In genomic region chr7:128000048-128000447, GRCh38 we compare ENCODE assay signal across 18 cellular contexts. TPM values are rescaled to one million over a fixed set of nuclear protein-coding genes. Genes with fewer than 3 reads are reported as not detected.
DNase-seq lines count a peak whose midpoint lies in the region; ATAC-seq, FAIRE-seq and TF ChIP-seq lines count a peak whose summit lies in the region.
"Had no signal": no experiment of that assay in that cellular context is flagged by ENCODE, and none has a peak within 500 bp of the region (broad histone marks: within the 10 kb centered on the region; RNA-seq: fewer than 3 reads in every experiment).

No MANE protein-coding gene starts in this region.

- H3K27me3 Mint-ChIP-seq in natural killer cell treated with Interleukin-12 subunit alpha and Interleukin-12 subunit beta and Interleukin-15 and Interleukin-18, amount 100 ng/mL, for 72 hours: no peaks in the 10 kb centered on the region
- H3K27me3 Mint-ChIP-seq: CD4-positive, alpha-beta memory T cell had no signal

- H3K4ac ChIP-seq in IMR-90 (ENCODE audit: low read depth, low read length): no peak overlapping the region

- BruUV-seq in IMR-90 (replicated peaks; lab: Mats Ljungman, UMichigan) (no TSS peak), K562 (replicated peaks; lab: Mats Ljungman, UMichigan) (no TSS peak), HepG2 (replicated peaks; lab: Mats Ljungman, UMichigan) (no TSS peak)

- peaks cover 6% of the 10 kb centered on the region for H3K36me3 Mint-ChIP-seq in natural killer cell treated with Interleukin-12 subunit alpha and Interleukin-12 subunit beta and Interleukin-15 and Interleukin-18, amount 100 ng/mL, for 72 hours

- H3K4me2 ChIP-seq in IMR-90 (ENCODE audit: low read depth, low read length) (no peak overlapping the region), K562 (ENCODE audit: insufficient read depth, low read length) (no peak overlapping the region), HepG2 (ENCODE audit: low read depth, low read length) (no peak overlapping the region)

- H3K9me3 Mint-ChIP-seq in natural killer cell treated with Interleukin-12 subunit alpha and Interleukin-12 subunit beta and Interleukin-15 and Interleukin-18, amount 100 ng/mL, for 72 hours: no peaks in the 10 kb centered on the region
- H3K9me3 Mint-ChIP-seq: CD4-positive, alpha-beta memory T cell had no signal

- intact Hi-C loops in IMR-90 (cut with micrococcal nuclease) (no loop called here), K562 (cut with micrococcal nuclease) (no loop called here), HepG2 (cut with micrococcal nuclease; ENCODE audit: unreplicated experiment) (loop anchor here (10.0 kb wide), 1 partner anchor 95 kb away; no protein-coding TSS in a partner anchor), spleen (cut with DNase I; ENCODE audit: low total_unique reads) (no loop called here)

- TF ChIP-seq CTCF in IMR-90 (conservative IDR thresholded peaks at IDR 0.05; ENCODE audit: low read depth, low read length) (no peak), K562 (IDR thresholded peaks at IDR 0.05 in 2 of 3, conservative IDR thresholded peaks at IDR 0.05 in 1 of 3; ENCODE audit: insufficient read depth in 2 of 3, low read depth in 1 of 3, low read length in 3 of 3) (no peak), HepG2 (CRISPR knock-in tag; IDR thresholded peaks at IDR 0.05) (no peak), spleen (IDR thresholded peaks at IDR 0.05 in 8 of 11, conservative IDR thresholded peaks at IDR 0.05 in 3 of 11) (no peak)

- CTCF ChIA-PET in IMR-90 (lab: Yijun Ruan, JAX): interaction anchor here (0.6 kb wide), 1 partner anchor 136 kb away, joined by 3 read pairs; no protein-coding TSS in a partner anchor
- CTCF ChIA-PET in K562 (lab: Yijun Ruan, JAX; ENCODE audit: low intra/inter-chr PET ratio): no interaction called here
- CTCF ChIA-PET in HepG2 (lab: Yijun Ruan, JAX; ENCODE audit: low intra/inter-chr PET ratio, low total read pairs): no interaction called here

- WGBS in IMR-90 (ENCODE audit: extremely low coverage in 2 of 2, insufficient read length in 1 of 2), 2 experiments: no CpG with 5 or more reads among the region's 1 CpG
- no CpG with 5 or more reads among the region's 1 CpG for WGBS in K562 (ENCODE audit: insufficient coverage, low coverage, missing lambda C conversion rate)
- 100% methylated on average over 1 of the region's 1 CpG for WGBS in HepG2 (ENCODE audit: low lambda C conversion rate)
- WGBS in spleen, 5 donors: 88 to 100% (median 100%) methylated on average over 1 of the region's 1 CpG

- H3K4me1 Mint-ChIP-seq in natural killer cell treated with Interleukin-12 subunit alpha and Interleukin-12 subunit beta and Interleukin-15 and Interleukin-18, amount 100 ng/mL, for 72 hours (ENCODE audit: low read depth in 2 of 2): peaks cover 10 to 22% of the 10 kb centered on the region in 2 donors

- no peak overlapping the region for H3K27ac ChIP-seq in IMR-90 (ENCODE audit: insufficient read depth, low read length)
- no peak overlapping the region for H3K27ac ChIP-seq in K562 (ENCODE audit: extremely low read depth, low read depth, low read length)
- no peak overlapping the region for H3K27ac ChIP-seq in HepG2 (ENCODE audit: extremely low read length, insufficient read depth, low read length)
- peak overlapping the region in 6 of 8 donors; percentile 18 to 78 (median 56) for H3K27ac ChIP-seq in spleen

- POLR2A ChIA-PET in IMR-90 (lab: Charles Lee; ENCODE audit: unreplicated experiment) (no interaction called here), K562 (lab: Yijun Ruan, JAX) (interaction anchor here (0.9 to 3.5 kb wide), 6 partner anchors 11 to 250 kb away, joined by 3 to 20 read pairs (median 4); no protein-coding TSS in a partner anchor), HepG2 (lab: Yijun Ruan, JAX) (interaction anchor here (0.6 to 0.7 kb wide), 2 partner anchors 20 to 51 kb away, joined by 3 read pairs; no protein-coding TSS in a partner anchor)

- dilution Hi-C loops in IMR-90 (cut with HindIII; ENCODE audit: low sequenced_read_pairs, unreplicated experiment): no loop called here

- H3K56ac ChIP-seq in IMR-90 (ENCODE audit: extremely low read depth, insufficient read depth, low read length): no peak overlapping the region

- peaks cover 40% of the 10 kb centered on the region for H4K20me1 ChIP-seq in IMR-90 (ENCODE audit: insufficient read depth, low read length)
- peaks cover 10% of the 10 kb centered on the region; the same call in 1 of the 2 replicates for H4K20me1 ChIP-seq in K562 (replicated peaks; ENCODE audit: control insufficient read depth, insufficient read depth, low read length)
- peaks cover 3% of the 10 kb centered on the region for H4K20me1 ChIP-seq in HepG2 (ENCODE audit: insufficient read depth, low read length)

- H2AK9ac ChIP-seq in IMR-90 (replicated peaks; ENCODE audit: low read depth, low read length, poor library complexity): no peak overlapping the region

- TF ChIP-seq POLR2A in IMR-90 (IDR thresholded peaks at IDR 0.05; ENCODE audit: low read depth, low read length) (no peak), K562 (conservative IDR thresholded peaks at IDR 0.05) (no peak), HepG2 (IDR thresholded peaks at IDR 0.05; ENCODE audit: insufficient read depth in 1 of 2, low read depth in 2 of 2, low read length in 2 of 2) (no peak), spleen (IDR thresholded peaks at IDR 0.05) (no peak)

- no peak overlapping the region for H4K8ac ChIP-seq in IMR-90 (ENCODE audit: low read depth in 2 of 2, low read length in 2 of 2)

- H3K9me3 ChIP-seq in IMR-90 (ENCODE audit: control insufficient read depth, insufficient read depth, low read length) (no peaks in the 10 kb centered on the region), K562 (replicated peaks; ENCODE audit: control insufficient read depth, insufficient read depth, low read depth, low read length) (no peaks in the 10 kb centered on the region), HepG2 (ENCODE audit: low read length) (no peaks in the 10 kb centered on the region), spleen (no peaks in the 10 kb centered on the region)

- TF ChIP-seq EP300 in K562 (IDR thresholded peaks at IDR 0.05; ENCODE audit: low read length) (no peak), HepG2 (IDR thresholded peaks at IDR 0.05; ENCODE audit: low read depth in 2 of 2, low read length in 2 of 2) (no peak), HepG2 (CRISPR knock-in tag; IDR thresholded peaks at IDR 0.05; ENCODE audit: borderline replicate concordance) (no peak)

- no peak for FAIRE-seq in K562 (lab: Jason Lieb, UNC)
- no peak for FAIRE-seq in HepG2 (lab: Jason Lieb, UNC)
- FAIRE-seq: G401.6 had no signal

- peaks cover 41 to 84% of the 10 kb centered on the region in 2 experiments for H3K79me1 ChIP-seq in IMR-90 (ENCODE audit: low read depth in 1 of 2, low read length in 2 of 2)

- no peak overlapping the region for H3K23ac ChIP-seq in IMR-90 (ENCODE audit: low read depth, low read length)

- H3K9ac ChIP-seq in IMR-90 (ENCODE audit: low read depth, low read length) (no peak overlapping the region), K562 (ENCODE audit: insufficient read depth in 1 of 2, low read depth in 2 of 2, low read length in 2 of 2) (no peak overlapping the region), HepG2 (ENCODE audit: insufficient read depth, low read depth, low read length) (no peak overlapping the region)

- peaks cover 7% of the 10 kb centered on the region; the same call in 2 of the 3 replicates for H3K79me2 ChIP-seq in K562 (ENCODE audit: control insufficient read depth, insufficient read depth, low read length)
- H3K79me2 ChIP-seq in HepG2 (ENCODE audit: insufficient read depth, low read length): no peaks in the 10 kb centered on the region

- H2AFZ ChIP-seq in IMR-90 (replicated peaks; ENCODE audit: low read length, poor library complexity) (no peak overlapping the region), K562 (ENCODE audit: low read depth, low read length) (no peak overlapping the region), HepG2 (ENCODE audit: low read length) (no peak overlapping the region)

- no peak overlapping the region for H3K27ac Mint-ChIP-seq in natural killer cell treated with Interleukin-12 subunit alpha and Interleukin-12 subunit beta and Interleukin-15 and Interleukin-18, amount 100 ng/mL, for 72 hours

- H2BK20ac ChIP-seq in IMR-90 (ENCODE audit: low read depth, low read length): no peak overlapping the region

- in situ Hi-C loops in IMR-90 (cut with MboI; ENCODE audit: low sequenced_read_pairs) (no loop called here), K562 (cut with MboI) (no loop called here), HepG2 (cut with HindIII; ENCODE audit: extremely low pct_ligation_motif_present, low pct_unique_long_range_greater_than_20kb) (no loop called here)

- TF ChIP-seq RAD21 in IMR-90 (IDR thresholded peaks at IDR 0.05; ENCODE audit: low read length) (no peak), K562 (CRISPR knock-in tag; conservative IDR thresholded peaks at IDR 0.05 in 1 of 2, IDR thresholded peaks at IDR 0.05 in 1 of 2) (no peak), HepG2 (CRISPR knock-in tag; IDR thresholded peaks at IDR 0.05) (no peak)

- ATAC-seq in IMR-90 (ENCODE audit: low read depth) (no peak), K562 (no peak), HepG2 (peak; percentile 43), GM21515 (IDR thresholded peaks at IDR 0.05; ENCODE audit: unreplicated experiment) (no peak), GM19397 (IDR thresholded peaks at IDR 0.05; ENCODE audit: unreplicated experiment) (no peak)
- no peak for ATAC-seq in natural killer cell treated with Interleukin-12 subunit alpha and Interleukin-12 subunit beta and Interleukin-15 and Interleukin-18, amount 100 ng/mL, for 72 hours

- H3K4me3 ChIP-seq in IMR-90 (ENCODE audit: insufficient read depth, low read depth, low read length) (no peak overlapping the region), K562 (no peak overlapping the region), HepG2 (replicated peaks in 1 of 3; ENCODE audit: insufficient read depth in 1 of 3, low read depth in 2 of 3, low read length in 3 of 3) (no peak overlapping the region), spleen (no peak overlapping the region), H7 (ENCODE audit: insufficient read depth, low read depth, low read length) (no peak overlapping the region)

- H3K9me1 ChIP-seq in IMR-90 (ENCODE audit: insufficient read depth, low read length) (peaks cover 36% of the 10 kb centered on the region), K562 (ENCODE audit: control insufficient read depth, insufficient read depth, low read length) (peaks cover 6% of the 10 kb centered on the region)

- H3K36me3 ChIP-seq in IMR-90 (ENCODE audit: control insufficient read depth, insufficient read depth, low read length): peaks cover 8% of the 10 kb centered on the region
- peaks cover 68% of the 10 kb centered on the region for H3K36me3 ChIP-seq in K562 (ENCODE audit: control insufficient read depth, insufficient read depth, low read length)
- peaks cover 4 to 41% of the 10 kb centered on the region in 2 experiments for H3K36me3 ChIP-seq in HepG2 (replicated peaks in 1 of 2; ENCODE audit: control insufficient read depth in 1 of 2, insufficient read depth in 2 of 2, low read length in 2 of 2)
- peaks cover 0 to 40% (median 0%) of the 10 kb centered on the region in 6 donors for H3K36me3 ChIP-seq in spleen
- no peaks in the 10 kb centered on the region for H3K36me3 ChIP-seq in H7 (replicated peaks; ENCODE audit: control insufficient read depth, insufficient read depth, low read length)

- no peaks in the 10 kb centered on the region for H3K27me3 ChIP-seq in IMR-90 (ENCODE audit: control insufficient read depth, insufficient read depth, low read length)
- no peaks in the 10 kb centered on the region for H3K27me3 ChIP-seq in K562 (ENCODE audit: control insufficient read depth in 2 of 2, insufficient read depth in 2 of 2, low read length in 2 of 2)
- no peaks in the 10 kb centered on the region for H3K27me3 ChIP-seq in HepG2 (ENCODE audit: control insufficient read depth in 1 of 2, insufficient read depth in 2 of 2, low read length in 2 of 2)
- H3K27me3 ChIP-seq in spleen (replicated peaks in 1 of 7): no peaks in the 10 kb centered on the region
- H3K27me3 ChIP-seq in H7 (ENCODE audit: control insufficient read depth, insufficient read depth, low read length): no peaks in the 10 kb centered on the region

- H3K18ac ChIP-seq in IMR-90 (ENCODE audit: low read depth, low read length): no peak overlapping the region

- DNase-seq in IMR-90: no peak
- no peak for DNase-seq in K562 (ENCODE audit: extremely low read depth in 1 of 4, low spot score in 3 of 4)
- DNase-seq in HepG2 (ENCODE audit: low spot score): peak; percentile 48
- DNase-seq in spleen: no peak
- DNase-seq in natural killer cell treated with Interleukin-12 subunit alpha and Interleukin-12 subunit beta and Interleukin-15 and Interleukin-18, amount 100 ng/mL, for 72 hours (ENCODE audit: low spot score): no peak
- DNase-seq in H7: no peak
- DNase-seq: ACHN; CD4-positive, alpha-beta memory T cell; DMS79 treated with DMSO at 0.1 percent for 48 hours; NCI-H1105; NCI-H1694 treated with DMSO at 0.1 percent for 48 hours; NCI-H774 had no signal

- H4K5ac ChIP-seq in IMR-90 (ENCODE audit: low read depth, low read length): no peak overlapping the region

- no peak overlapping the region for H2BK120ac ChIP-seq in IMR-90 (ENCODE audit: low read depth, low read length)

- peaks cover 13% of the 10 kb centered on the region for H3K4me1 ChIP-seq in IMR-90 (ENCODE audit: control insufficient read depth, insufficient read depth, low read length)
- H3K4me1 ChIP-seq in K562 (replicated peaks in 1 of 2; ENCODE audit: control insufficient read depth in 2 of 2, insufficient read depth in 2 of 2, low read length in 2 of 2): peaks cover 27 to 52% of the 10 kb centered on the region in 2 experiments; a peak in 4 of 5 replicates
- H3K4me1 ChIP-seq in HepG2 (ENCODE audit: insufficient read depth, low read length): peaks cover 83% of the 10 kb centered on the region
- peaks cover 23 to 87% (median 56%) of the 10 kb centered on the region in 6 donors for H3K4me1 ChIP-seq in spleen

- H3K14ac ChIP-seq in IMR-90 (replicated peaks; ENCODE audit: low read depth, low read length): no peak overlapping the region

- no peak overlapping the region for H4K91ac ChIP-seq in IMR-90 (ENCODE audit: insufficient read depth, low read depth, low read length)

- no peak overlapping the region for H2BK5ac ChIP-seq in IMR-90 (ENCODE audit: low read depth, low read length, poor library complexity, severe bottlenecking)

- no peak overlapping the region for H2BK15ac ChIP-seq in IMR-90 (ENCODE audit: low read depth, low read length)

- H2AK5ac ChIP-seq in IMR-90 (ENCODE audit: low read depth, low read length): no peak overlapping the region

- H3K4me3 Mint-ChIP-seq in natural killer cell treated with Interleukin-12 subunit alpha and Interleukin-12 subunit beta and Interleukin-15 and Interleukin-18, amount 100 ng/mL, for 72 hours: no peak overlapping the region
- H3K4me3 Mint-ChIP-seq: CD4-positive, alpha-beta memory T cell had no signal

RNA-seq across cellular contexts. Expression of gene LRRC4, which starts 31.2 kb away (rescaled TPM):
- total RNA-seq in IMR-90 (2012; rRNA removed) (0.54 and 0.56 TPM in 2 replicates), K562 (2014; rRNA removed) (not detected in 2 replicates), K562 (2014; rRNA removed; fragmentation: Illumina TruSeq; extraction: Trizol) (not detected in 2 replicates), K562 (2015; rRNA removed; fragmentation: Illumina TruSeq; extraction: Trizol) (not detected in 2 replicates), K562 (2021) (0.07 TPM in 1 of 2 replicates, not detected in the other), HepG2 (2016; rRNA removed; fragmentation: Illumina TruSeq; extraction: Trizol) (not detected in 2 replicates), spleen (10 to 100 TPM; 13.7 to 43.4 (median 18.3) TPM)
- polyA plus RNA-seq in IMR-90 (2012; rRNA removed) (0.55 and 0.69 TPM in 2 replicates), K562 (2011; rRNA removed) (not detected in 2 replicates), K562 (2014; fragmentation: Illumina TruSeq; extraction: Trizol) (not detected in 2 replicates), K562 (2014; fragmentation: Nextera tagmentation; extraction: Ambion mirVana) (under 1 TPM in 1 of 2 experiments, not detected in 1; 0.04 TPM), K562 (2014; rRNA removed) (0.11 TPM in 1 of 2 replicates, not detected in the other), HepG2 (2011; rRNA removed) (not detected in 2 replicates), spleen (1 to 10 TPM in 2 of 3 donors, under 1 TPM in 1; 0.78 to 3.7 (median 1.4) TPM)
- polyA plus RNA-seq in IMR-90 (2012; cell fraction: cytosol; rRNA removed): 0.27 and 0.43 TPM in 2 replicates
- polyA plus RNA-seq in IMR-90 (2012; cell fraction: nucleus; rRNA removed; ENCODE audit: low replicate concordance): 1.1 and 1.9 TPM in 2 replicates
- not detected in 2 replicates for total RNA-seq in K562 (2011; cell fraction: chromatin; rRNA removed; ENCODE audit: low replicate concordance)
- total RNA-seq in K562 (2011; cell fraction: nucleolus; rRNA removed): not detected in 2 replicates
- total RNA-seq in K562 (2011; cell fraction: nucleoplasm; rRNA removed): not detected in 2 replicates
- polyA plus RNA-seq in K562 (2011; cell fraction: cytosol; rRNA removed): not detected in 2 replicates
- polyA plus RNA-seq in K562 (2011; cell fraction: nucleus; rRNA removed): not detected in 2 replicates
- 0.07 and 0.21 TPM in 2 replicates for polyA plus RNA-seq in K562 (2012)
- not detected in 2 replicates for polyA minus RNA-seq in K562 (2011; rRNA and poly(A)+ RNA removed)
- not detected in 2 replicates for polyA minus RNA-seq in K562 (2011; cell fraction: cytosol; rRNA and poly(A)+ RNA removed)
- polyA minus RNA-seq in K562 (2011; cell fraction: nucleus; rRNA and poly(A)+ RNA removed): not detected in 2 replicates
- not detected in 2 replicates for total RNA-seq in HepG2 (2016; cell fraction: cytosol; rRNA removed; fragmentation: Illumina TruSeq; extraction: Trizol; ENCODE audit: low read depth)
- not detected in 2 replicates for total RNA-seq in HepG2 (2016; cell fraction: insoluble cytoplasmic fraction; rRNA removed; fragmentation: Illumina TruSeq; extraction: Trizol)
- total RNA-seq in HepG2 (2016; cell fraction: membrane; rRNA removed; fragmentation: Illumina TruSeq; extraction: Trizol): not detected in 2 replicates
- total RNA-seq in HepG2 (2016; cell fraction: nucleus; rRNA removed; fragmentation: Illumina TruSeq; extraction: Trizol): not detected in 2 replicates
- polyA plus RNA-seq in HepG2 (2011; cell fraction: cytosol; rRNA removed): not detected in 2 replicates
- not detected in 2 replicates for polyA plus RNA-seq in HepG2 (2011; cell fraction: nucleus; rRNA removed)
- 0.08 and 0.23 TPM in 2 replicates for polyA plus RNA-seq in HepG2 (2012)
- not detected in 2 replicates for polyA plus RNA-seq in HepG2 (2016; cell fraction: cytosol; fragmentation: Illumina TruSeq; extraction: Trizol; ENCODE audit: low read depth)
- polyA plus RNA-seq in HepG2 (2016; cell fraction: insoluble cytoplasmic fraction; fragmentation: Illumina TruSeq; extraction: Trizol; ENCODE audit: low read depth): not detected in 2 replicates
- polyA plus RNA-seq in HepG2 (2016; cell fraction: membrane; fragmentation: Illumina TruSeq; extraction: Trizol; ENCODE audit: low read depth): not detected in 2 replicates
- polyA plus RNA-seq in HepG2 (2016; cell fraction: nucleus; fragmentation: Illumina TruSeq; extraction: Trizol; ENCODE audit: insufficient read depth, low read depth): not detected in 2 replicates
- polyA minus RNA-seq in HepG2 (2011; rRNA and poly(A)+ RNA removed; ENCODE audit: low replicate concordance): not detected in 2 replicates
- not detected in 2 replicates for polyA minus RNA-seq in HepG2 (2011; cell fraction: cytosol; rRNA and poly(A)+ RNA removed)
- not detected in 2 replicates for polyA minus RNA-seq in HepG2 (2011; cell fraction: nucleus; rRNA and poly(A)+ RNA removed)
- under 1 TPM in 1 of 2 donors, not detected in 1; 0.07 TPM for total RNA-seq in natural killer cell treated with Interleukin-12 subunit alpha and Interleukin-12 subunit beta and Interleukin-15 and Interleukin-18, amount 100 ng/mL, for 72 hours
- total RNA-seq in H7 (2014; rRNA removed; shearing (Covaris generic)): 5.8 and 5.9 TPM in 2 replicates
- total RNA-seq: CD4-positive, alpha-beta memory T cell; H4; HT1080; NCI-H460 had no signal
- polyA plus RNA-seq: CD4-positive, alpha-beta memory T cell had no signal

Comparison
In these comparisons a context has a peak if more than half of its experiments do, and no peak if none do; other contexts are left out.
1. H3K27ac ChIP-seq: peak in spleen (6 of 8); none in IMR-90 (single experiment), K562 (single experiment) and HepG2 (single experiment).